In the genomic region with DNA sequence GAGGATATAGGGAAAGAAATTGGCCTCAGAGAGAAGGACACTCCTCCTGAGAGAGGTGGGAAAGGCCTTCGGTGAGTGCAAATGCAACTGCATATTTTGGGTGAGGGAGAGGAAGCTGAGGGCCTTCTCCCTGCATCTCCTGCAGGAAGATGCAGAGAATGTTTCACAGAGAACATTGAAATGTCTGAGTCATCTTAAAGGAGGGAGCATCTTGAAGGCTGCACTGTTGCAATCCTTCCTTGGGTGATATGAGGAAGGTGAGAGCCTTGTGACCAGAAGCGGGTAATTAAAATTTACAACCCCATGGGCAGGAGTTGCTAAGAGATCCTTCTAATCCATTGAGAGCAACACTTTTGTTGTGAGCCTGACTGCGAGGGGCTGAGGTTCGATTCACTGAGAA, we compare ENCODE assay signal across 19 cellular contexts.
DNase-seq lines count a peak whose midpoint lies in the region; ATAC-seq, FAIRE-seq and TF ChIP-seq lines count a peak whose summit lies in the region.
"Had no signal": no experiment of that assay in that cellular context is flagged by ENCODE, and none has a peak within 500 bp of the region (broad histone marks: within the 10 kb centered on the region; RNA-seq: fewer than 3 reads in every experiment).

No MANE protein-coding gene starts in this region.

- intact Hi-C loops in activated T-helper 1 cell treated with anti-CD3 and anti-CD28 coated beads, Interleukin-12 subunit alpha, Interleukin-12 subunit beta, Interleukin-2, Interleukin-4 antibody, amounts not matched to agents 30 ng/mL and 10 ng/mL and 1 ng/mL, durations not matched to agents 14 hours and 24 hours and 36 hours (cut with micrococcal nuclease), result no loop called here

- ATAC-seq in GM18511 (IDR thresholded peaks at IDR 0.05; ENCODE audit: unreplicated experiment) (peak; percentile 12), HG03342 (IDR thresholded peaks at IDR 0.05; ENCODE audit: unreplicated experiment) (no peak)
- ATAC-seq: K562, left ventricle myocardium superior had no signal

- no peaks in the 10 kb centered on the region for H3K9me3 ChIP-seq in neutrophil
- H3K9me3 ChIP-seq: Caco-2, upper lobe of left lung had no signal

- no peak overlapping the region for H3K4me3 Mint-ChIP-seq in activated T-helper 1 cell treated with anti-CD3 and anti-CD28 coated beads, Interleukin-12 subunit alpha, Interleukin-12 subunit beta, Interleukin-2, Interleukin-4 antibody, amounts not matched to agents 30 ng/mL and 10 ng/mL and 1 ng/mL, durations not matched to agents 14 hours and 24 hours and 36 hours
- H3K4me3 Mint-ChIP-seq: activated CD4-positive, alpha-beta T cell treated with anti-CD3 and anti-CD28 coated beads, Interleukin-2, amount 10 ng/mL, durations not matched to agents 24 days and 14 days; B cell; dendritic cell treated with granulocyte-macrophage colony-stimulating factor and Interleukin-4, amounts not matched to agents 40 ng/mL and 50 ng/mL, for 4 days had no signal

- H3K4me1 Mint-ChIP-seq in activated T-helper 1 cell treated with anti-CD3 and anti-CD28 coated beads, Interleukin-12 subunit alpha, Interleukin-12 subunit beta, Interleukin-2, Interleukin-4 antibody, amounts not matched to agents 30 ng/mL and 10 ng/mL and 1 ng/mL, durations not matched to agents 14 hours and 24 hours and 36 hours (ENCODE audit: low read depth), result no peaks in the 10 kb centered on the region
- H3K4me1 Mint-ChIP-seq: activated CD4-positive, alpha-beta T cell treated with anti-CD3 and anti-CD28 coated beads, Interleukin-2, amount 10 ng/mL, durations not matched to agents 24 days and 14 days; B cell had no signal

- no peaks in the 10 kb centered on the region for H3K9me3 Mint-ChIP-seq in activated T-helper 1 cell treated with anti-CD3 and anti-CD28 coated beads, Interleukin-12 subunit alpha, Interleukin-12 subunit beta, Interleukin-2, Interleukin-4 antibody, amounts not matched to agents 30 ng/mL and 10 ng/mL and 1 ng/mL, durations not matched to agents 14 hours and 24 hours and 36 hours
- H3K9me3 Mint-ChIP-seq: activated CD4-positive, alpha-beta T cell treated with anti-CD3 and anti-CD28 coated beads, Interleukin-2, amount 10 ng/mL, durations not matched to agents 24 days and 14 days; activated T-helper 2 cell treated with anti-CD3 and anti-CD28 coated beads, Interferon-gamma antibody, Interleukin-2, Interleukin-4, amounts not matched to agents 10 μg/mL and 5 μg/mL and 100 μg/mL, durations not matched to agents 14 hours and 24 hours and 36 hours; dendritic cell treated with granulocyte-macrophage colony-stimulating factor and Interleukin-4, amounts not matched to agents 40 ng/mL and 50 ng/mL, for 4 days had no signal

- H3K27ac ChIP-seq in neutrophil, result peak overlapping the region; percentile 96

- no peak for TF ChIP-seq CTCF in NB4 (IDR thresholded peaks at IDR 0.05; ENCODE audit: low read depth, low read length)
- TF ChIP-seq CTCF in bronchial epithelial cell (IDR thresholded peaks at IDR 0.05; ENCODE audit: insufficient read depth, low read length, severe bottlenecking), result no peak
- TF ChIP-seq CTCF in neutrophil (IDR thresholded peaks at IDR 0.05), result peak; percentile 49

- H3K36me3 ChIP-seq in bronchial epithelial cell (ENCODE audit: control insufficient read depth, insufficient read depth, low read length), result no peaks in the 10 kb centered on the region
- H3K36me3 ChIP-seq in neutrophil, result no peaks in the 10 kb centered on the region
- H3K36me3 ChIP-seq: upper lobe of left lung had no signal

- no peak overlapping the region for H3K27ac Mint-ChIP-seq in activated T-helper 1 cell treated with anti-CD3 and anti-CD28 coated beads, Interleukin-12 subunit alpha, Interleukin-12 subunit beta, Interleukin-2, Interleukin-4 antibody, amounts not matched to agents 30 ng/mL and 10 ng/mL and 1 ng/mL, durations not matched to agents 14 hours and 24 hours and 36 hours
- H3K27ac Mint-ChIP-seq: activated CD4-positive, alpha-beta T cell treated with anti-CD3 and anti-CD28 coated beads, Interleukin-2, amount 10 ng/mL, durations not matched to agents 24 days and 14 days; activated T-helper 2 cell treated with anti-CD3 and anti-CD28 coated beads, Interferon-gamma antibody, Interleukin-2, Interleukin-4, amounts not matched to agents 10 μg/mL and 5 μg/mL and 100 μg/mL, durations not matched to agents 14 hours and 24 hours and 36 hours; B cell; dendritic cell treated with granulocyte-macrophage colony-stimulating factor and Interleukin-4, amounts not matched to agents 40 ng/mL and 50 ng/mL, for 4 days had no signal

- TF ChIP-seq POLR2A in NB4 (IDR thresholded peaks at IDR 0.05; ENCODE audit: extremely low read depth, insufficient read length), result no peak

- no peak overlapping the region for H3K4me3 ChIP-seq in NB4 (ENCODE audit: low read depth, low read length)
- H3K4me3 ChIP-seq in bronchial epithelial cell (ENCODE audit: low read depth, low read length), result no peak overlapping the region
- peak overlapping the region; percentile 19 to 20 for H3K4me3 ChIP-seq in neutrophil (ENCODE audit: low read depth in 1 of 2, low read length in 1 of 2)
- H3K4me3 ChIP-seq: K562, upper lobe of left lung had no signal

- no peaks in the 10 kb centered on the region for H3K27me3 Mint-ChIP-seq in activated T-helper 1 cell treated with anti-CD3 and anti-CD28 coated beads, Interleukin-12 subunit alpha, Interleukin-12 subunit beta, Interleukin-2, Interleukin-4 antibody, amounts not matched to agents 30 ng/mL and 10 ng/mL and 1 ng/mL, durations not matched to agents 14 hours and 24 hours and 36 hours (ENCODE audit: insufficient read depth)
- H3K27me3 Mint-ChIP-seq: activated CD4-positive, alpha-beta T cell treated with anti-CD3 and anti-CD28 coated beads, Interleukin-2, amount 10 ng/mL, durations not matched to agents 24 days and 14 days; B cell; dendritic cell treated with granulocyte-macrophage colony-stimulating factor and Interleukin-4, amounts not matched to agents 40 ng/mL and 50 ng/mL, for 4 days had no signal

- peak; percentile 54 for DNase-seq in NB4 (ENCODE audit: low read depth)
- DNase-seq in bronchial epithelial cell (ENCODE audit: low read depth), result peak; percentile 33
- DNase-seq in RPMI8226, result no peak
- no peak for DNase-seq in retina
- no peak for DNase-seq in activated T-helper 1 cell treated with anti-CD3 and anti-CD28 coated beads, Interleukin-12 subunit alpha, Interleukin-12 subunit beta, Interleukin-2, Interleukin-4 antibody, amounts not matched to agents 30 ng/mL and 10 ng/mL and 1 ng/mL, durations not matched to agents 14 hours and 24 hours and 36 hours (ENCODE audit: low spot score)
- DNase-seq: activated CD4-positive, alpha-beta T cell treated with anti-CD3 and anti-CD28 coated beads, Interleukin-2, amount 10 ng/mL, durations not matched to agents 24 days and 14 days; Caco-2; left ventricle myocardium superior; NCI-H1105; NCI-H2081 treated with DMSO at 0.1 percent for 48 hours; NCI-H446 treated with DMSO at 0.1 percent for 48 hours had no signal

- H3K27me3 ChIP-seq in bronchial epithelial cell (ENCODE audit: control insufficient read depth, insufficient read depth, low read length) (no peaks in the 10 kb centered on the region), neutrophil (no peaks in the 10 kb centered on the region)
- H3K27me3 ChIP-seq: upper lobe of left lung had no signal

- peaks cover 82 to 84% of the 10 kb centered on the region in 2 experiments for H3K4me1 ChIP-seq in neutrophil (ENCODE audit: control insufficient read depth in 1 of 2, insufficient read depth in 1 of 2, low read depth in 1 of 2, low read length in 1 of 2)
- H3K4me1 ChIP-seq: upper lobe of left lung had no signal

- H3K36me3 Mint-ChIP-seq in activated T-helper 1 cell treated with anti-CD3 and anti-CD28 coated beads, Interleukin-12 subunit alpha, Interleukin-12 subunit beta, Interleukin-2, Interleukin-4 antibody, amounts not matched to agents 30 ng/mL and 10 ng/mL and 1 ng/mL, durations not matched to agents 14 hours and 24 hours and 36 hours (ENCODE audit: low read depth), result no peaks in the 10 kb centered on the region

- FAIRE-seq in bronchial epithelial cell (lab: Jason Lieb, UNC), result no peak
- FAIRE-seq: K562 had no signal

Comparison
In these comparisons a context has a peak if more than half of its experiments do, and no peak if none do; other contexts are left out.
1. DNase-seq: peak in NB4 (single experiment) and bronchial epithelial cell (single experiment); none in RPMI8226 (single experiment), retina (single experiment) and activated T-helper 1 cell treated with anti-CD3 and anti-CD28 coated beads, Interleukin-12 subunit alpha, Interleukin-12 subunit beta, Interleukin-2, Interleukin-4 antibody, amounts not matched to agents 30 ng/mL and 10 ng/mL and 1 ng/mL, durations not matched to agents 14 hours and 24 hours and 36 hours (single experiment).
2. H3K4me3 ChIP-seq: peak in neutrophil (2 of 2); none in NB4 (single experiment) and bronchial epithelial cell (single experiment).